ENCODE assay signal across 9 cellular contexts in the genomic region with DNA sequence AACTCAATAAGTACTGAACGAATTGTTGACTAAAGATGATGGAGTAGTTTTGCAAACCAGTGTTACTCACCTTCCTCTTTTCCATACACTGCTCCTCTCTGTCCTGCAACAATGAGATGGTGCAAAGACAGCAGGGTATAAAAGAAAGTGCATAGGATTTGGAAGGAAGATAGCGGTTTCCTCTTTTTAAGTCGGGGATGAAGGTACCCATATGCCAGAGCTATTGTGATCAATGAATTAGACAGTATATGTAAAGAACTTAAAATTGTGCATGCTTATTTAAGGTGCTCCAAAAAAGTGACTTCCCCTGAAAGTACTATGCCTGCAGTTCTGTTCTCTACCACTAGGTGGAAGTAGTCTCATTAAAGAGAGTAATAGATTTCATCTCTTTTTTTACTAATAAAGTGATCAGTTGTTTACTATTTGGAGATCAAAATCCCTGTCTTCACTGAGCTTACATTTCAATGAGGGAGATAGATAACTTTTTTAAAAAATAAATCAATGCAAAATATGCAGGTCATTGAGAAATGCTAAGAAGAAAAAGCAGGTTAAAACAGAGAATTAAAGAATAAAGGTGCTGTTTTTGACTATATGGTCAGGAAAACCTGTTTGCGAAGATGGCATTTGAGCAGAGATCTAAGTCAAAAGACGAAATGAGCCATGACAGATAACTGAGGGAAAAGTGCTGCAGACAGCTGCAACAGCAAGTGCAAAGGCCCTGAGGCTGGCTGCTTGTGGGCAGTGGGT.
DNase-seq lines count a peak whose midpoint lies in the region; ATAC-seq and TF ChIP-seq lines count a peak whose summit lies in the region.
"Had no signal": no experiment of that assay in that cellular context is flagged by ENCODE, and none has a peak within 500 bp of the region (broad histone marks: within the 10 kb centered on the region; RNA-seq: fewer than 3 reads in every experiment).

No MANE protein-coding gene starts in this region.

- WGBS in lung, 2 donors, result 82 to 86% methylated on average over 5 of the region's 5 CpGs

- H3K4me1 Mint-ChIP-seq in stimulated activated effector memory CD8-positive, alpha-beta T cell treated with anti-CD3 and anti-CD28 coated beads, Interleukin-12 subunit alpha, Interleukin-12 subunit beta, amount 100 ng/mL, for 72 hours, result no peaks in the 10 kb centered on the region
- H3K4me1 Mint-ChIP-seq: IgD-negative memory B cell had no signal

- H3K36me3 ChIP-seq in lung (ENCODE audit: control insufficient read depth in 2 of 2, insufficient read depth in 2 of 2, low read length in 2 of 2) (no peaks in the 10 kb centered on the region), vagina (no peaks in the 10 kb centered on the region)

- H3K27ac ChIP-seq in lung (ENCODE audit: low read depth in 1 of 2, low read length in 1 of 2) (no peak overlapping the region), vagina (no peak overlapping the region)

- DNase-seq in DMS53 (lab: John Stamatoyannopoulos, UW), result peak; percentile 79
- peak; percentile 17 for DNase-seq in Jurkat, Clone E6-1 (ENCODE audit: low read depth, low spot score)
- peak; percentile 18 for DNase-seq in amniotic epithelial cell (ENCODE audit: low read depth)
- no peak for DNase-seq in lung (ENCODE audit: low spot score)
- DNase-seq in stimulated activated effector memory CD8-positive, alpha-beta T cell treated with anti-CD3 and anti-CD28 coated beads, Interleukin-12 subunit alpha, Interleukin-12 subunit beta, amount 100 ng/mL, for 72 hours (ENCODE audit: low spot score in 2 of 2), result no peak
- DNase-seq in NCI-H2029 (lab: John Stamatoyannopoulos, UW), result no peak
- no peak for DNase-seq in vagina (ENCODE audit: extremely low spot score in 2 of 2)
- DNase-seq in omental fat pad (ENCODE audit: low spot score), result no peak

- ATAC-seq in lung (ENCODE audit: insufficient read depth, low FRiP score), result no peak
- ATAC-seq in stimulated activated effector memory CD8-positive, alpha-beta T cell treated with anti-CD3 and anti-CD28 coated beads, Interleukin-12 subunit alpha, Interleukin-12 subunit beta, amount 100 ng/mL, for 72 hours, result no peak
- ATAC-seq in omental fat pad (ENCODE audit: low FRiP score), result no peak

- no peaks in the 10 kb centered on the region for H3K36me3 Mint-ChIP-seq in stimulated activated effector memory CD8-positive, alpha-beta T cell treated with anti-CD3 and anti-CD28 coated beads, Interleukin-12 subunit alpha, Interleukin-12 subunit beta, amount 100 ng/mL, for 72 hours

- no peak for TF ChIP-seq POLR2A in vagina (IDR thresholded peaks at IDR 0.05)

- H3K9me3 Mint-ChIP-seq in stimulated activated effector memory CD8-positive, alpha-beta T cell treated with anti-CD3 and anti-CD28 coated beads, Interleukin-12 subunit alpha, Interleukin-12 subunit beta, amount 100 ng/mL, for 72 hours, result no peaks in the 10 kb centered on the region

- H3K4me3 ChIP-seq in Jurkat, Clone E6-1 (ENCODE audit: low read length), result no peak overlapping the region
- H3K4me3 ChIP-seq in lung (no peak overlapping the region), vagina (no peak overlapping the region)

- no peaks in the 10 kb centered on the region for H3K27me3 ChIP-seq in lung (ENCODE audit: control insufficient read depth, insufficient read depth)
- H3K27me3 ChIP-seq in vagina, result no peaks in the 10 kb centered on the region

- H3K27ac Mint-ChIP-seq in stimulated activated effector memory CD8-positive, alpha-beta T cell treated with anti-CD3 and anti-CD28 coated beads, Interleukin-12 subunit alpha, Interleukin-12 subunit beta, amount 100 ng/mL, for 72 hours, result no peak overlapping the region
- H3K27ac Mint-ChIP-seq: IgD-negative memory B cell had no signal

- no peaks in the 10 kb centered on the region for H3K9me3 ChIP-seq in lung (ENCODE audit: control insufficient read depth in 2 of 2, insufficient read depth in 1 of 2, low read length in 1 of 2)
- no peaks in the 10 kb centered on the region for H3K9me3 ChIP-seq in vagina

- TF ChIP-seq CTCF in lung (IDR thresholded peaks at IDR 0.05; ENCODE audit: control extremely low read depth, extremely low read depth), result peak; percentile 38
- TF ChIP-seq CTCF in vagina (IDR thresholded peaks at IDR 0.05), result peak in 1 of 3 experiments; percentile 37
- TF ChIP-seq CTCF in omental fat pad (IDR thresholded peaks at IDR 0.05), result no peak

- H3K4me1 ChIP-seq in lung (ENCODE audit: control insufficient read depth in 2 of 2, insufficient read depth in 2 of 2, low read length in 2 of 2) (no peaks in the 10 kb centered on the region), vagina (no peaks in the 10 kb centered on the region)

- intact Hi-C loops in vagina (cut with DNase I), result no loop called here

- no peak overlapping the region for H3K4me3 Mint-ChIP-seq in stimulated activated effector memory CD8-positive, alpha-beta T cell treated with anti-CD3 and anti-CD28 coated beads, Interleukin-12 subunit alpha, Interleukin-12 subunit beta, amount 100 ng/mL, for 72 hours
- H3K4me3 Mint-ChIP-seq: IgD-negative memory B cell had no signal

Comparison
In these comparisons a context has a peak if more than half of its experiments do, and no peak if none do; other contexts are left out.
1. DNase-seq: peak in DMS53 (single experiment), Jurkat, Clone E6-1 (single experiment) and amniotic epithelial cell (single experiment); none in lung (single experiment), stimulated activated effector memory CD8-positive, alpha-beta T cell treated with anti-CD3 and anti-CD28 coated beads, Interleukin-12 subunit alpha, Interleukin-12 subunit beta, amount 100 ng/mL, for 72 hours (0 of 2), NCI-H2029 (single experiment), vagina (0 of 2) and omental fat pad (single experiment).